ENCODE assay signal across 8 cellular contexts in genomic region chr19:6530385-6531162, GRCh38. TPM values are rescaled to one million over a fixed set of nuclear protein-coding genes. Genes with fewer than 3 reads are reported as not detected.
DNase-seq lines count a peak whose midpoint lies in the region; ATAC-seq and TF ChIP-seq lines count a peak whose summit lies in the region.

TSS of gene TNFSF9 (plus strand) at chr19:6531026. CDS start at chr19:6531037, 11 bp downstream.

- H3K27me3 ChIP-seq in BLaER1, result no peaks in the 10 kb centered on the region
- peaks cover 8 to 34% (median 18%) of the 10 kb centered on the region in 9 donors for H3K27me3 ChIP-seq in heart left ventricle
- H3K27me3 ChIP-seq in transverse colon, result peaks cover 21% of the 10 kb centered on the region

- no peaks in the 10 kb centered on the region for H3K9me3 Mint-ChIP-seq in T-cell

- no peaks in the 10 kb centered on the region for H3K9me3 ChIP-seq in BLaER1
- H3K9me3 ChIP-seq in heart left ventricle, result no peaks in the 10 kb centered on the region
- H3K9me3 ChIP-seq in transverse colon, result no peaks in the 10 kb centered on the region

- DNase-seq in LNCaP clone FGC (ENCODE audit: low read depth) (peak; percentile 42), T-cell (peak in 33 of 34 experiments; percentile 35 to 83 (median 58)), heart left ventricle (peak; percentile 83 to 93 (median 88)), pons (ENCODE audit: low spot score) (peak; percentile 86), transverse colon (peak; percentile 94)

- CTCF ChIA-PET in T-cell (lab: Charles Lee), result interaction anchor here (0.6 to 1.0 kb wide), 4 partner anchors 9 to 356 kb away, joined by 3 read pairs; no protein-coding TSS in a partner anchor

- H3K4me2 ChIP-seq in BLaER1, result peak within 1 kb of the TSS; percentile 87

- TF ChIP-seq POLR2A in heart left ventricle (IDR thresholded peaks at IDR 0.05) (peak; percentile 30 to 93), transverse colon (IDR thresholded peaks at IDR 0.05) (peak; percentile 68)

- H4K20me1 ChIP-seq in BLaER1, result peaks cover 20% of the 10 kb centered on the region

- H3K36me3 ChIP-seq in BLaER1 (peaks cover 13% of the 10 kb centered on the region), heart left ventricle (no peaks in the 10 kb centered on the region), transverse colon (no peaks in the 10 kb centered on the region)

- TF ChIP-seq CTCF in LNCaP clone FGC (IDR thresholded peaks at IDR 0.05; ENCODE audit: control insufficient read depth, extremely low read depth, insufficient read depth), result no peak
- no peak for TF ChIP-seq CTCF in heart left ventricle (IDR thresholded peaks at IDR 0.05)
- no peak for TF ChIP-seq CTCF in transverse colon (IDR thresholded peaks at IDR 0.05)

- in situ Hi-C loops in transverse colon (cut with MboI; ENCODE audit: low pct_ligation_motif_present in 1 of 4, low pct_unique_long_range_greater_than_20kb in 1 of 4, low sequenced_read_pairs in 3 of 4), result no loop called here

- peaks cover 62% of the 10 kb centered on the region for H3K4me1 ChIP-seq in BLaER1
- peaks cover 0 to 46% (median 29%) of the 10 kb centered on the region in 12 donors for H3K4me1 ChIP-seq in heart left ventricle
- peaks cover 10 to 42% (median 23%) of the 10 kb centered on the region in 4 donors for H3K4me1 ChIP-seq in transverse colon

- H3K9ac ChIP-seq in BLaER1, result peak within 1 kb of the TSS; percentile 96

- H3K27ac Mint-ChIP-seq in T-cell, result peak within 1 kb of the TSS; percentile 9 to 12

- intact Hi-C loops in heart left ventricle (cut with DNase I) (no loop called here), transverse colon (cut with DNase I; ENCODE audit: low total_unique reads) (loop anchor here (10.0 kb wide), 1 partner anchor 344 kb away; no protein-coding TSS in a partner anchor)

- H3K27me3 Mint-ChIP-seq in T-cell, result peaks cover 19 to 30% of the 10 kb centered on the region in 2 donors

- no peaks in the 10 kb centered on the region for H3K36me3 Mint-ChIP-seq in T-cell

- H3K27ac ChIP-seq in BLaER1 (peak within 1 kb of the TSS; percentile 95), adipose tissue (ENCODE audit: low read depth, low read length) (peak within 1 kb of the TSS; percentile 5), heart left ventricle (peak within 1 kb of the TSS in 10 of 12 donors; percentile 23 to 70 (median 59)), transverse colon (peak within 1 kb of the TSS; percentile 52 to 74 (median 65))

- POLR2A ChIA-PET in T-cell (lab: Charles Lee), result no interaction called here

- WGBS in adipose tissue, 3 donors, result 1% methylated on average over 41 to 44 of the region's 44 CpGs
- WGBS in heart left ventricle, 4 donors, result 1% methylated on average over 35 to 44 of the region's 44 CpGs
- WGBS in transverse colon (ENCODE audit: low coverage in 1 of 2), 2 donors, result 0 to 1% methylated on average over 4 to 30 of the region's 44 CpGs

- H3K4me1 Mint-ChIP-seq in T-cell, result peaks cover 26 to 46% (median 38%) of the 10 kb centered on the region in 3 donors

- no peak for TF ChIP-seq EP300 in transverse colon (IDR thresholded peaks at IDR 0.05; ENCODE audit: low read depth)

- ATAC-seq in GM19467 (IDR thresholded peaks at IDR 0.05; ENCODE audit: unreplicated experiment) (peak; percentile 30), T-cell (replicated peaks in 1 of 4) (peak; percentile 76 to 80 (median 78)), heart left ventricle (peak; percentile 74 to 93 (median 90))

- H3K4me3 Mint-ChIP-seq in T-cell, result peak within 1 kb of the TSS; percentile 74 to 88 (median 74)

- peak within 1 kb of the TSS; percentile 97 for H3K4me3 ChIP-seq in BLaER1
- peak within 1 kb of the TSS; percentile 70 for H3K4me3 ChIP-seq in LNCaP clone FGC (ENCODE audit: low read depth, low read length)
- peak within 1 kb of the TSS; percentile 12 to 72 (median 54) for H3K4me3 ChIP-seq in heart left ventricle
- H3K4me3 ChIP-seq in transverse colon, result peak within 1 kb of the TSS; percentile 15 to 64 (median 50)

RNA-seq across cellular contexts. Expression of gene TNFSF9, which starts in this region (rescaled TPM):
- total RNA-seq in T-cell (1 to 10 TPM; 1.3 to 6.0 (median 1.6) TPM), heart left ventricle (under 1 TPM in 4 of 9 donors, not detected in 5; 0.21 to 0.77 (median 0.49) TPM), transverse colon (1 to 10 TPM in 1 of 4 donors, under 1 TPM in 1, not detected in 2; 0.95 to 2.7 TPM)
- polyA plus RNA-seq in adipose tissue (1 to 10 TPM in 1 of 3 donors, under 1 TPM in 2; 0.09 to 1.5 (median 0.83) TPM), heart left ventricle (under 1 TPM; 0.08 to 0.11 TPM)

Comparison
In these comparisons a context has a peak if more than half of its experiments do, and no peak if none do; other contexts are left out.
1. Peak in every context shown above with its lines: DNase-seq, ATAC-seq, H3K4me3 ChIP-seq and H3K27ac ChIP-seq.
2. Peak in DNase-seq, ATAC-seq, H3K4me3 ChIP-seq and H3K27ac ChIP-seq in heart left ventricle; RNA of the gene not detected or under 1 TPM.
3. H3K27ac ChIP-seq: peak in every context shown above with its lines; median percentile 95 in BLaER1; 65 in transverse colon; 59 in heart left ventricle; 5 in adipose tissue.
4. ATAC-seq: peak in every context shown above with its lines; median percentile 90 in heart left ventricle; 78 in T-cell; 30 in GM19467.
5. DNase-seq: peak in every context shown above with its lines; median percentile 94 in transverse colon; 88 in heart left ventricle; 86 in pons; 58 in T-cell; 42 in LNCaP clone FGC.